8 cellular contexts compared by ENCODE assay signal in the genomic region with DNA sequence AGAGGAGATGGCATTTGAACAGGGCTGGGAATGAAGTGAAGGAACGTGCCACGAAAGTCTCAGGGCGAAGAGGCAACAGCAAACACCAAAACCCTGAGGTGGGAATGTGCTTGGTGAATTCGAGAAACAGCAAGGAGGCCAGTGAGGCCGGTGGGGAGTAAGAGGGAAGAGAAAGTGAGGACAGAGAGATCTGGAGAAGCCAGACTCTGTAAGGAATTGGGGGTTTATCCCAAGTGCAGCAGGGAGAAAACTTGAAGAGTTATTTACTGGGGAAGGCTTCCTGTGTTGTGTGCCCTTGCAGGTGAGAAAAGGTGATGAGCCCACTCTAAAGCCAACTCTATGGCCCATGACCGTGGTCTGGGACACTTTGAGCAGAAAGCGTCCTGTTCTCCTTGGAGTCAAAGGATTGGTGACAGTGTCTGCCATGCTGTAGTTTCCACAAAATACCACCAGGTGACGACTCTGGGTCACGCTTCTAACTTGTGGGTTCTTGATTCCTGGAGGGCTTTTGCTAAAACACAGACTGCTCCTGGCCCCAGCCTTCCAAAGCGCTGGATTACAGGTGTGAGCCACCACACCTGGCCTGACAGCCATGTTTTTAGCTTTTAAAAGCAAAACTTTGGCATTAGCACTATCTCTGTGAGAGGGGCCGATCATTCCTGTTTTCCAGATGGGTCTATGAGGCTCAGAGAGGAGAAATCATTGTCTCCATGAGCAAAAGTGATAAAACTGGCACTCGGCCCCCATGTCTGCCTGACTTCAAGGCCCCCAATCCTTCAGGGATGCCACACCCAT. TPM values are rescaled to one million over a fixed set of nuclear protein-coding genes. Genes with fewer than 3 reads are reported as not detected.
DNase-seq lines count a peak whose midpoint lies in the region; ATAC-seq and TF ChIP-seq lines count a peak whose summit lies in the region.

No MANE protein-coding gene starts in this region.

- no peaks in the 10 kb centered on the region for H4K20me1 ChIP-seq in fibroblast of lung (ENCODE audit: control insufficient read depth, extremely low read depth, insufficient read depth, low read length)

- H3K9ac ChIP-seq in fibroblast of lung (ENCODE audit: insufficient read depth, low read length): no peak overlapping the region

- no peaks in the 10 kb centered on the region for H3K36me3 Mint-ChIP-seq in natural killer cell treated with Interleukin-12 subunit alpha and Interleukin-12 subunit beta and Interleukin-15 and Interleukin-18, amount 100 ng/mL, for 72 hours

- TF ChIP-seq CTCF in fibroblast of lung (conservative IDR thresholded peaks at IDR 0.05 in 1 of 2, IDR thresholded peaks at IDR 0.05 in 1 of 2; ENCODE audit: low read depth in 1 of 2, low read length in 2 of 2): peak; percentile 99 to 100
- TF ChIP-seq CTCF in upper lobe of right lung (IDR thresholded peaks at IDR 0.05): peak; percentile 95

- no peaks in the 10 kb centered on the region for H3K4me1 Mint-ChIP-seq in natural killer cell treated with Interleukin-12 subunit alpha and Interleukin-12 subunit beta and Interleukin-15 and Interleukin-18, amount 100 ng/mL, for 72 hours (ENCODE audit: low read depth in 2 of 2)

- no peak overlapping the region for H3K4me3 Mint-ChIP-seq in natural killer cell treated with Interleukin-12 subunit alpha and Interleukin-12 subunit beta and Interleukin-15 and Interleukin-18, amount 100 ng/mL, for 72 hours

- peak; percentile 53 to 63 for ATAC-seq in natural killer cell treated with Interleukin-12 subunit alpha and Interleukin-12 subunit beta and Interleukin-15 and Interleukin-18, amount 100 ng/mL, for 72 hours
- peak; percentile 91 for ATAC-seq in upper lobe of right lung
- ATAC-seq in HG02870 (IDR thresholded peaks at IDR 0.05; ENCODE audit: unreplicated experiment): no peak

- peak; percentile 83 for DNase-seq in G401 (ENCODE audit: low spot score)
- DNase-seq in HT-29 (ENCODE audit: low spot score): peak; percentile 87
- DNase-seq in NOMO-1 treated with DMSO at 0.1 percent for 48 hours (lab: John Stamatoyannopoulos, UW; ENCODE audit: unreplicated experiment): peak; percentile 62
- peak; percentile 40 for DNase-seq in activated T-cell treated with anti-CD3 and anti-CD28 coated beads for 24 hours (ENCODE audit: low read depth)
- peak; percentile 42 to 65 for DNase-seq in fibroblast of lung (ENCODE audit: low read depth in 2 of 2)
- no peak for DNase-seq in natural killer cell treated with Interleukin-12 subunit alpha and Interleukin-12 subunit beta and Interleukin-15 and Interleukin-18, amount 100 ng/mL, for 72 hours (ENCODE audit: low spot score)
- DNase-seq in upper lobe of right lung: no peak

- no peak overlapping the region for H3K27ac Mint-ChIP-seq in natural killer cell treated with Interleukin-12 subunit alpha and Interleukin-12 subunit beta and Interleukin-15 and Interleukin-18, amount 100 ng/mL, for 72 hours

- no peaks in the 10 kb centered on the region for H3K4me1 ChIP-seq in fibroblast of lung (ENCODE audit: control insufficient read depth, extremely low read depth, insufficient read depth, low read length)
- no peaks in the 10 kb centered on the region for H3K4me1 ChIP-seq in upper lobe of right lung

- no peaks in the 10 kb centered on the region for H3K9me3 ChIP-seq in fibroblast of lung (ENCODE audit: control insufficient read depth, insufficient read depth, low read depth, low read length)
- no peaks in the 10 kb centered on the region for H3K9me3 ChIP-seq in upper lobe of right lung

- peaks cover 11 to 14% of the 10 kb centered on the region in 2 donors for H3K27me3 Mint-ChIP-seq in natural killer cell treated with Interleukin-12 subunit alpha and Interleukin-12 subunit beta and Interleukin-15 and Interleukin-18, amount 100 ng/mL, for 72 hours

- H3K4me3 ChIP-seq in fibroblast of lung (replicated peaks in 1 of 4; ENCODE audit: control extremely low read depth in 1 of 4, insufficient read depth in 1 of 4, low read depth in 3 of 4, low read length in 4 of 4): no peak overlapping the region
- no peak overlapping the region for H3K4me3 ChIP-seq in upper lobe of right lung

- H3K36me3 ChIP-seq in fibroblast of lung (ENCODE audit: control insufficient read depth, insufficient read depth, low read length) (no peaks in the 10 kb centered on the region), upper lobe of right lung (no peaks in the 10 kb centered on the region)

- H2AFZ ChIP-seq in fibroblast of lung (ENCODE audit: low read length): no peak overlapping the region

- H3K27me3 ChIP-seq in fibroblast of lung (ENCODE audit: control insufficient read depth, insufficient read depth, low read length): peaks cover 6% of the 10 kb centered on the region
- peaks cover 16% of the 10 kb centered on the region for H3K27me3 ChIP-seq in upper lobe of right lung

- H3K79me2 ChIP-seq in fibroblast of lung (ENCODE audit: control insufficient read depth, insufficient read depth, low read length): no peaks in the 10 kb centered on the region

- no peaks in the 10 kb centered on the region for H3K9me3 Mint-ChIP-seq in natural killer cell treated with Interleukin-12 subunit alpha and Interleukin-12 subunit beta and Interleukin-15 and Interleukin-18, amount 100 ng/mL, for 72 hours

- intact Hi-C loops in upper lobe of right lung (cut with DNase I): loop anchor here (5.0 kb wide), 1 partner anchor 86 kb away; no protein-coding TSS in a partner anchor

- no peak overlapping the region for H3K4me2 ChIP-seq in fibroblast of lung (ENCODE audit: extremely low read depth, insufficient read depth, low read length)

- H3K27ac ChIP-seq in fibroblast of lung (ENCODE audit: insufficient read depth, low read length) (no peak overlapping the region), upper lobe of right lung (no peak overlapping the region)

- in situ Hi-C loops in G401 (cut with HindIII; ENCODE audit: low sequenced_read_pairs): no loop called here

RNA-seq across cellular contexts. Expression of a gene that starts 18.0 kb away (rescaled TPM):
- total RNA-seq in G401 (2014; rRNA removed; shearing (Covaris generic)): 204 and 275 TPM in 2 replicates
- 81.7 and 89.6 TPM in 2 replicates for total RNA-seq in HT-29 (2014; rRNA removed; shearing (Covaris generic))
- total RNA-seq in fibroblast of lung (89.4 and 124 TPM in 2 replicates), upper lobe of right lung (84.8 TPM)
- 120 and 141 TPM in 2 replicates for polyA plus RNA-seq in fibroblast of lung
- polyA plus RNA-seq in fibroblast of lung (2012): 73.2 and 84.1 TPM in 2 replicates
- polyA minus RNA-seq in fibroblast of lung (ENCODE audit: low replicate concordance): 104 and 105 TPM in 2 replicates
- total RNA-seq in natural killer cell treated with Interleukin-12 subunit alpha and Interleukin-12 subunit beta and Interleukin-15 and Interleukin-18, amount 100 ng/mL, for 72 hours: 100 to 1,000 TPM; 134 to 163 TPM

RNA-seq across cellular contexts. Expression of a gene that starts 48.5 kb away (rescaled TPM):
- total RNA-seq in G401 (2014; rRNA removed; shearing (Covaris generic)): 0.10 and 3.1 TPM in 2 replicates
- not detected in 2 replicates for total RNA-seq in HT-29 (2014; rRNA removed; shearing (Covaris generic))
- not detected in 2 replicates for total RNA-seq in fibroblast of lung
- not detected in 2 replicates for polyA plus RNA-seq in fibroblast of lung
- not detected in 2 replicates for polyA plus RNA-seq in fibroblast of lung (2012)
- not detected in 2 replicates for polyA minus RNA-seq in fibroblast of lung (ENCODE audit: low replicate concordance)
- under 1 TPM in 1 of 2 donors, not detected in 1; 0.36 TPM for total RNA-seq in natural killer cell treated with Interleukin-12 subunit alpha and Interleukin-12 subunit beta and Interleukin-15 and Interleukin-18, amount 100 ng/mL, for 72 hours
- total RNA-seq in upper lobe of right lung: 0.43 TPM

Comparison
In these comparisons a context has a peak if more than half of its experiments do, and no peak if none do; other contexts are left out.
1. DNase-seq: peak in G401 (single experiment), HT-29 (single experiment), NOMO-1 treated with DMSO at 0.1 percent for 48 hours (single experiment), activated T-cell treated with anti-CD3 and anti-CD28 coated beads for 24 hours (single experiment) and fibroblast of lung (2 of 2); none in natural killer cell treated with Interleukin-12 subunit alpha and Interleukin-12 subunit beta and Interleukin-15 and Interleukin-18, amount 100 ng/mL, for 72 hours (single experiment) and upper lobe of right lung (single experiment).